In genomic region chrX:72297953-72298730, GRCh38 we compare ENCODE assay signal across 9 cellular contexts.
DNase-seq lines count a peak whose midpoint lies in the region; ATAC-seq and TF ChIP-seq lines count a peak whose summit lies in the region.
"Had no signal": no experiment of that assay in that cellular context is flagged by ENCODE, and none has a peak within 500 bp of the region (broad histone marks: within the 10 kb centered on the region; RNA-seq: fewer than 3 reads in every experiment).

No MANE protein-coding gene starts in this region.

- H3K4me3 ChIP-seq in epithelial cell of esophagus (ENCODE audit: low read length): no peak overlapping the region
- H3K4me3 ChIP-seq: SK-N-MC had no signal

- ATAC-seq in GM18502 (IDR thresholded peaks at IDR 0.05; ENCODE audit: poor library complexity, unreplicated experiment) (peak; percentile 75), HG03159 (IDR thresholded peaks at IDR 0.05; ENCODE audit: unreplicated experiment) (no peak)

- peak; percentile 16 for DNase-seq in ACHN
- DNase-seq in NAMALWA (ENCODE audit: low spot score): peak; percentile 11
- peak; percentile 40 for DNase-seq in epithelial cell of esophagus (ENCODE audit: low read depth)
- no peak for DNase-seq in NCI-H2196 (lab: John Stamatoyannopoulos, UW; ENCODE audit: unreplicated experiment)
- DNase-seq in Ammon's horn (ENCODE audit: low spot score): no peak
- DNase-seq in NCI-H1436 (lab: John Stamatoyannopoulos, UW): no peak

- in situ Hi-C loops in ACHN (cut with HindIII; ENCODE audit: low pct_ligation_motif_present, low pct_unique_long_range_greater_than_20kb, low sequenced_read_pairs): no loop called here

- TF ChIP-seq CTCF in epithelial cell of esophagus (IDR thresholded peaks at IDR 0.05; ENCODE audit: insufficient read depth, low read depth, low read length, missing control alignments): peak; percentile 27

Comparison
In these comparisons a context has a peak if more than half of its experiments do, and no peak if none do; other contexts are left out.
1. DNase-seq: peak in ACHN (single experiment), NAMALWA (single experiment) and epithelial cell of esophagus (single experiment); none in NCI-H2196 (single experiment), Ammon's horn (single experiment) and NCI-H1436 (single experiment).